Comparison of ENCODE assay signal across 8 cellular contexts in the genomic region with DNA sequence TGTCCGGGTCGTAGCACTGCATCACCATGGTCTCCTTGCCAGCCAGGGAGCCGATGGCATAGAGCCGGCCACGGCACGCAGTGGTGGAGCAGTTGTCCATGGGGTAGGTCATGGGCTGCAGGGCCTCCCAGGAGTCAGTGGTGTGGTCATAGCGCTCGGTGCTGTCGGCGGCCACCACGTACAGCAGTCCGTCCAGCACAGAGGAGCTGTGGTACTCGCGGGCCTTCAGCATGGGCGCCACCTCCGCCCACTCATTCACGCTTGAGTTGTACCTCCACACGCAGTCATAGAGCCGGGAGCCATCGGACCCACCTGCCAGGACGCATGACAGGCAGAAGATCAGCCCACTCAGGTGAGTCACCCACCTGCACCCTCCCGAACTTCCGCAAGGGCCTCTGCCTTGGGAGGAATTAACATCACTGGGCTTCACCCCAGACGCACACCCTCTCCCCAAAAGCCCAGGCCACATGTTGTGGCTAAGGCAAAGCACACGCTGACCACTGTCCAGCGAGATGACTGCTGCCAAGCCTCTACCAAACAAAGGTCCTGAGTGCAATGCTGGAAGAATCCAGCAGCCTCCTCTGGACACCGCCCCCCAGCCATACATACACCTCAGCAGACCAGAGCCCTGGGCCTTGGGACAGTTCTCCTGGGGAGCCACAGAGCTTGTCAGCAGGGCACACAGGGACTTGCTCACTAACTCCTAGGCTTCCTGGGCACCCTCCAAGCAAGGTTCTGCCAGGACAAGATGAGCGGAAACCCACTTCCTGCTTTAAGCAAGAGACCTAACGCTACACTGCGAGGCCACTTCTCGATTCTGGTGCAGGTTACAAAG.
DNase-seq lines count a peak whose midpoint lies in the region; ATAC-seq and TF ChIP-seq lines count a peak whose summit lies in the region.

No MANE protein-coding gene starts in this region.

- DNase-seq in AG04449 (ENCODE audit: low read depth, low spot score) (no peak), NOMO-1 treated with dmso at 0.1 percent for 144 hours (lab: John Stamatoyannopoulos, UW; ENCODE audit: unreplicated experiment) (peak; percentile 58), islet precursor cell (peak; percentile 51), DMS53 (lab: John Stamatoyannopoulos, UW) (no peak)
- peak; percentile 33 for DNase-seq in activated gamma-delta T cell treated with anti-CD3 and anti-CD28 coated beads, Interleukin-2, amount 50 U/mL, for 16 hours (ENCODE audit: low read depth)
- DNase-seq in stimulated activated CD8-positive, alpha-beta memory T cell treated with anti-CD3 and anti-CD28 coated beads, Interleukin-12 subunit alpha, Interleukin-12 subunit beta, amount 100 ng/mL, for 4 hours (ENCODE audit: low read depth), result peak; percentile 49

- H3K4me3 ChIP-seq in AG04449 (ENCODE audit: low read depth, low read length), result peak overlapping the region; percentile 39

- POLR2A ChIA-PET in AG04449 (lab: Yijun Ruan, JAX), result interaction anchor here (1.0 to 1.7 kb wide), 3 partner anchors 10 to 20 kb away, joined by 3 to 6 read pairs (median 4); partner anchors contain the start of gene ZBTB48

- CTCF ChIA-PET in AG04449 (lab: Yijun Ruan, JAX), result interaction anchor here (1.1 to 3.5 kb wide), 7 partner anchors 10 to 113 kb away, joined by 3 to 12 read pairs (median 5); partner anchors contain the start of genes NOL9, PLEKHG5 and TAS1R1

- TF ChIP-seq CTCF in AG04449 (IDR thresholded peaks at IDR 0.05; ENCODE audit: insufficient read depth, low read length, missing control alignments), result no peak

- ATAC-seq in HG02970 (IDR thresholded peaks at IDR 0.05; ENCODE audit: low FRiP score, unreplicated experiment), result no peak
- no peak for ATAC-seq in HG03108 (IDR thresholded peaks at IDR 0.05; ENCODE audit: unreplicated experiment)

Comparison
In these comparisons a context has a peak if more than half of its experiments do, and no peak if none do; other contexts are left out.
1. DNase-seq: peak in NOMO-1 treated with dmso at 0.1 percent for 144 hours (single experiment), activated gamma-delta T cell treated with anti-CD3 and anti-CD28 coated beads, Interleukin-2, amount 50 U/mL, for 16 hours (single experiment), islet precursor cell (single experiment) and stimulated activated CD8-positive, alpha-beta memory T cell treated with anti-CD3 and anti-CD28 coated beads, Interleukin-12 subunit alpha, Interleukin-12 subunit beta, amount 100 ng/mL, for 4 hours (single experiment); none in AG04449 (single experiment) and DMS53 (single experiment).